In genomic region chr18:9421096-9421495, GRCh38 we compare ENCODE assay signal across 9 cellular contexts.
"Had no signal": no experiment of that assay in that cellular context is flagged by ENCODE, and none has a peak within 500 bp of the region (broad histone marks: within the 10 kb centered on the region; RNA-seq: fewer than 3 reads in every experiment).

No MANE protein-coding gene starts in this region.

- H3K9me3 Mint-ChIP-seq: H9 had no signal

- H3K27ac ChIP-seq: GM23248, HL-60, KMS-11 had no signal

- H3K4me2 ChIP-seq: KMS-11 had no signal

- FAIRE-seq: H54 had no signal

- H3K4me3 ChIP-seq: GM23248 had no signal

- H3K27ac Mint-ChIP-seq: H9 had no signal

- H2AFZ ChIP-seq: GM23248 had no signal

- DNase-seq: GM23248, GOT3, H9, HCEC 1CT, IMR-90, KBM-7 had no signal

- H3K4me3 Mint-ChIP-seq: H9 had no signal

- H3K9ac ChIP-seq: GM23248, KMS-11 had no signal
